27 cellular contexts compared by ENCODE assay signal in the genomic region with DNA sequence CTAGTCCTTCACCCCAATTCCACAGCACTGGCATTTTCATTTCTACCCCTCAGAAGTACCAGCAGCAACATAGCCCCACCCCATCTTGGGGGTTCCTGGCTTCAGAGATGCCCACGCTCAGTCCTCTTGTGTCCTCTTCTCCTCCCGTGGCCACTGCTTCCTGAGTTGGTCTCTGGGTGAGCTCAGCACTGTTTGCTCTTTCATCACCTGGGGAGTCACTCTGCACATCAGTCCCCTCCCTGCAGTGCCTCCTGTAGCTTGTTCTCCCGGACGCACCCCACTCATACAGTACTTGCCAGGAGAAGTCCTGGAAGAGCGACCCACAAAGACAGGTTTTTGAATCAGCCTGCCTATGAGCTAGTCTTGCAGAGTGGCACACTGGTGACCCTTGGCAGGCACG.
DNase-seq lines count a peak whose midpoint lies in the region; ATAC-seq, FAIRE-seq and TF ChIP-seq lines count a peak whose summit lies in the region.
"Had no signal": no experiment of that assay in that cellular context is flagged by ENCODE, and none has a peak within 500 bp of the region (broad histone marks: within the 10 kb centered on the region; RNA-seq: fewer than 3 reads in every experiment).

No MANE protein-coding gene starts in this region.

- H3K27ac Mint-ChIP-seq in WTC11 (no peak overlapping the region), neural progenitor cell (peak overlapping the region; percentile 40)
- H3K27ac Mint-ChIP-seq: CD14-positive monocyte; CD4-positive, CD25-positive, alpha-beta regulatory T cell; CD8-positive, alpha-beta memory T cell had no signal

- no peak overlapping the region for H3K9ac ChIP-seq in neural progenitor cell
- H3K9ac ChIP-seq: BLaER1 had no signal

- DNase-seq in WTC11 (ENCODE audit: low spot score) (no peak), neural progenitor cell (ENCODE audit: low spot score) (no peak), HK-2 (ENCODE audit: unreplicated experiment) (no peak), islet precursor cell (no peak), pancreas (no peak)
- DNase-seq: 8988T; ACHN; BE2C; C1 segment of cervical spinal cord; CD4-positive, alpha-beta memory T cell; CD4-positive, CD25-positive, alpha-beta regulatory T cell; CD8-positive, alpha-beta memory T cell; COR-L47; DMS 273 treated with DMSO at 0.1 percent for 48 hours; DMS153; DMS53; DMS79; DND-41; EL; GDM1 had no signal

- H3K79me2 ChIP-seq in neural progenitor cell (ENCODE audit: low read depth): no peaks in the 10 kb centered on the region

- no peaks in the 10 kb centered on the region for H3K36me3 Mint-ChIP-seq in WTC11
- H3K36me3 Mint-ChIP-seq in neural progenitor cell: no peaks in the 10 kb centered on the region
- H3K36me3 Mint-ChIP-seq: CD14-positive monocyte; CD4-positive, alpha-beta memory T cell; CD4-positive, CD25-positive, alpha-beta regulatory T cell; CD8-positive, alpha-beta memory T cell had no signal

- POLR2A ChIA-PET in HEK293 (lab: Yijun Ruan, JAX): no interaction called here
- POLR2A ChIA-PET in WTC11 (lab: Charles Lee): no interaction called here

- H2AFZ ChIP-seq in neural progenitor cell (replicated peaks): no peak overlapping the region

- H3K27me3 ChIP-seq in neural progenitor cell: no peaks in the 10 kb centered on the region
- no peaks in the 10 kb centered on the region for H3K27me3 ChIP-seq in pancreas
- H3K27me3 ChIP-seq: BLaER1 had no signal

- H3K9me3 Mint-ChIP-seq in WTC11 (no peaks in the 10 kb centered on the region), neural progenitor cell (no peaks in the 10 kb centered on the region)
- H3K9me3 Mint-ChIP-seq: CD4-positive, alpha-beta memory T cell; CD8-positive, alpha-beta memory T cell had no signal

- no peak overlapping the region for H3K4me3 ChIP-seq in HEK293 (ENCODE audit: low read depth, low read length)
- no peak overlapping the region for H3K4me3 ChIP-seq in neural progenitor cell
- no peak overlapping the region for H3K4me3 ChIP-seq in pancreas
- H3K4me3 ChIP-seq: BLaER1, GM12878 had no signal

- WGBS in pancreas, 2 donors: 64 to 82% methylated on average over 6 of the region's 6 CpGs

- H3K4me1 Mint-ChIP-seq in WTC11 (peaks cover 12% of the 10 kb centered on the region), neural progenitor cell (peaks cover 5% of the 10 kb centered on the region)
- H3K4me1 Mint-ChIP-seq: CD14-positive monocyte; CD4-positive, alpha-beta memory T cell; CD4-positive, CD25-positive, alpha-beta regulatory T cell; CD8-positive, alpha-beta memory T cell had no signal

- H3K9me3 ChIP-seq in HEK293 (ENCODE audit: control insufficient read depth, insufficient read depth, low read depth, low read length): no peaks in the 10 kb centered on the region
- H3K9me3 ChIP-seq in neural progenitor cell (ENCODE audit: low read depth): no peaks in the 10 kb centered on the region
- no peaks in the 10 kb centered on the region for H3K9me3 ChIP-seq in pancreas
- H3K9me3 ChIP-seq: BE2C, BLaER1 had no signal

- FAIRE-seq in pancreas (lab: Jason Lieb, UNC): no peak
- FAIRE-seq: A204.1, GM12878, GM12892, GM18507 had no signal

- H3K27me3 Mint-ChIP-seq in WTC11 (ENCODE audit: low read depth): no peaks in the 10 kb centered on the region
- peaks cover 11% of the 10 kb centered on the region for H3K27me3 Mint-ChIP-seq in neural progenitor cell (ENCODE audit: insufficient read depth, low read depth)
- H3K27me3 Mint-ChIP-seq: CD4-positive, CD25-positive, alpha-beta regulatory T cell had no signal

- ATAC-seq in WTC11 (no peak), pancreas (no peak)
- ATAC-seq: GM12878 had no signal

- TF ChIP-seq CTCF in HEK293 (tag by site-specific recombination; IDR thresholded peaks at IDR 0.05) (no peak), WTC11 (IDR thresholded peaks at IDR 0.05) (no peak), neural progenitor cell (IDR thresholded peaks at IDR 0.05) (no peak), pancreas (IDR thresholded peaks at IDR 0.05) (no peak)

- no peaks in the 10 kb centered on the region for H3F3A ChIP-seq in neural progenitor cell (ENCODE audit: low read depth)

- no peak overlapping the region for H3K4me2 ChIP-seq in neural progenitor cell
- H3K4me2 ChIP-seq: BLaER1 had no signal

- H3K4me1 ChIP-seq in HEK293 (ENCODE audit: control insufficient read depth, insufficient read depth, low read length) (no peaks in the 10 kb centered on the region), neural progenitor cell (peaks cover 5% of the 10 kb centered on the region), pancreas (no peaks in the 10 kb centered on the region)
- H3K4me1 ChIP-seq: BE2C, BLaER1 had no signal

- no peak overlapping the region for H3K4me3 Mint-ChIP-seq in WTC11
- H3K4me3 Mint-ChIP-seq in neural progenitor cell: no peak overlapping the region
- H3K4me3 Mint-ChIP-seq: CD4-positive, alpha-beta memory T cell; CD4-positive, CD25-positive, alpha-beta regulatory T cell; CD8-positive, alpha-beta memory T cell had no signal

- no peak overlapping the region for H3K27ac ChIP-seq in HEK293 (ENCODE audit: extremely low read depth, low read depth, low read length)
- H3K27ac ChIP-seq in neural progenitor cell: no peak overlapping the region
- no peak overlapping the region for H3K27ac ChIP-seq in pancreas
- H3K27ac ChIP-seq: BLaER1 had no signal

- H3K36me3 ChIP-seq in HEK293 (ENCODE audit: control insufficient read depth in 2 of 2, insufficient read depth in 1 of 2, low read length in 2 of 2) (no peaks in the 10 kb centered on the region), neural progenitor cell (no peaks in the 10 kb centered on the region), pancreas (no peaks in the 10 kb centered on the region)
- H3K36me3 ChIP-seq: BE2C, BLaER1 had no signal

- CTCF ChIA-PET in HEK293 (lab: Yijun Ruan, JAX): interaction anchor here (1.4 kb wide), 1 partner anchor 42 kb away, joined by 3 read pairs; no protein-coding TSS in a partner anchor
- CTCF ChIA-PET in WTC11 (lab: Charles Lee): interaction anchor here (1.6 to 1.7 kb wide), 2 partner anchors 10 to 43 kb away, joined by 3 to 6 read pairs; no protein-coding TSS in a partner anchor

- no peaks in the 10 kb centered on the region for H4K20me1 ChIP-seq in neural progenitor cell (ENCODE audit: low read depth)
- H4K20me1 ChIP-seq: BLaER1 had no signal

- intact Hi-C loops in pancreas (cut with DNase I): no loop called here

TF ChIP-seq in HEK293, 187 proteins besides CTCF, POLR2A, EP300 and RAD21:
- TF ChIP-seq GLIS1 (tag by site-specific recombination; IDR thresholded peaks at IDR 0.05) (peak; percentile 18; the same call in 1 of the 2 replicates), ZNF76 (tag by site-specific recombination; IDR thresholded peaks at IDR 0.05; ENCODE audit: borderline replicate concordance, low read depth) (no peak), ZIC2 (tag by site-specific recombination; IDR thresholded peaks at IDR 0.05) (peak; percentile 43; the same call in 1 of the 2 replicates), ZBTB49 (tag by site-specific recombination; IDR thresholded peaks at IDR 0.05; ENCODE audit: low read depth) (no peak)

TF ChIP-seq in WTC11, 78 proteins besides CTCF, POLR2A, EP300 and RAD21:
- TF ChIP-seq, protein P1, sequence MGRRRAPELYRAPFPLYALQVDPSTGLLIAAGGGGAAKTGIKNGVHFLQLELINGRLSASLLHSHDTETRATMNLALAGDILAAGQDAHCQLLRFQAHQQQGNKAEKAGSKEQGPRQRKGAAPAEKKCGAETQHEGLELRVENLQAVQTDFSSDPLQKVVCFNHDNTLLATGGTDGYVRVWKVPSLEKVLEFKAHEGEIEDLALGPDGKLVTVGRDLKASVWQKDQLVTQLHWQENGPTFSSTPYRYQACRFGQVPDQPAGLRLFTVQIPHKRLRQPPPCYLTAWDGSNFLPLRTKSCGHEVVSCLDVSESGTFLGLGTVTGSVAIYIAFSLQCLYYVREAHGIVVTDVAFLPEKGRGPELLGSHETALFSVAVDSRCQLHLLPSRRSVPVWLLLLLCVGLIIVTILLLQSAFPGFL (CRISPR knock-in tag; IDR thresholded peaks at IDR 0.05; ENCODE audit: borderline replicate concordance): no peak
- no peak for TF ChIP-seq NR3C1 (CRISPR knock-in tag; conservative IDR thresholded peaks at IDR 0.05; ENCODE audit: low read depth)
- no peak for TF ChIP-seq FOXK1 (CRISPR knock-in tag; IDR thresholded peaks at IDR 0.05)
- no peak for TF ChIP-seq SMAD4 (CRISPR knock-in tag; IDR thresholded peaks at IDR 0.05)
- peak; percentile 65 for TF ChIP-seq GABPB1 (CRISPR knock-in tag; IDR thresholded peaks at IDR 0.05)
- TF ChIP-seq MYBL2 (CRISPR knock-in tag; IDR thresholded peaks at IDR 0.05): no peak
- no peak for TF ChIP-seq FOXJ3 (CRISPR knock-in tag; IDR thresholded peaks at IDR 0.05; ENCODE audit: borderline replicate concordance)
- no peak for TF ChIP-seq CBFB (CRISPR knock-in tag; IDR thresholded peaks at IDR 0.05; ENCODE audit: low read depth)
TF ChIP-seq in WTC11: peak in this region for 1.
